In the genomic region with DNA sequence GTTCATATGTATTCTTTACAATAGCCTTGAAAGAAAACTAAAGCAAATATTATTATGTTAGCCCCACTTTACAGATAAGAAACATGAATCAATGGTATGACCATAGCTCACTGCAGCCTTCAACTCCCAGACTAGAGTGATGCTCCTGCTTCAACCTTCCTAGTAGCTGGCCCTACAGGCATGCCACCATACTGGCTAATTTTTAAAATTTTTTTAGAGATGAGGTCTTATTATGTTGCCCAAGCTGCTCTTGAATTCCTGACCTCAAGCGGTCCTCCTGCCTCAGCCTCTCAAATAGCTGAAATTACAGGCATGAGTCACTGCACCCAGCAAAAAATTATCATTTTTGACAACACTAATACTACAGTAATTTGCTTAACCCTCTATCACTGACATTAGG, we compare ENCODE assay signal across 7 cellular contexts.
"Had no signal": no experiment of that assay in that cellular context is flagged by ENCODE, and none has a peak within 500 bp of the region (broad histone marks: within the 10 kb centered on the region; RNA-seq: fewer than 3 reads in every experiment).

No MANE protein-coding gene starts in this region.

- H3K9ac ChIP-seq: GM23248 had no signal

- H3K27ac ChIP-seq: GM23248 had no signal

- H3K9me3 ChIP-seq: HAP-1 had no signal

- DNase-seq: GM23248, GOT3, H7, HFFc6, IMR-90 had no signal

- H3K36me3 ChIP-seq: HAP-1 had no signal

- H3K4me3 ChIP-seq: GM23248, HAP-1, K562 had no signal

- H3K4me1 ChIP-seq: HAP-1 had no signal
